10 cellular contexts compared by ENCODE assay signal in genomic region chr18:9466127-9466526, GRCh38.
"Had no signal": no experiment of that assay in that cellular context is flagged by ENCODE, and none has a peak within 500 bp of the region (broad histone marks: within the 10 kb centered on the region; RNA-seq: fewer than 3 reads in every experiment).

No MANE protein-coding gene starts in this region.

- H3K36me3 ChIP-seq: HAP-1 had no signal

- H3K9me3 ChIP-seq: HAP-1 had no signal

- H2AFZ ChIP-seq: GM23248 had no signal

- H3K4me2 ChIP-seq: KMS-11 had no signal

- H3K9ac ChIP-seq: GM23248, KMS-11 had no signal

- FAIRE-seq: HTR-8/SVneo had no signal

- H3K4me1 ChIP-seq: HAP-1 had no signal

- H3K27ac Mint-ChIP-seq: HFFc6 had no signal

- H3K4me3 Mint-ChIP-seq: HFFc6 had no signal

- DNase-seq: GM23248, GOT3, H7, HFFc6, IMR-90, Karpas-422, KBM-7 had no signal

- H3K27ac ChIP-seq: GM23248, KMS-11 had no signal

- H3K4me3 ChIP-seq: GM23248, HAP-1 had no signal
